Comparison of ENCODE assay signal across 13 cellular contexts in the genomic region with DNA sequence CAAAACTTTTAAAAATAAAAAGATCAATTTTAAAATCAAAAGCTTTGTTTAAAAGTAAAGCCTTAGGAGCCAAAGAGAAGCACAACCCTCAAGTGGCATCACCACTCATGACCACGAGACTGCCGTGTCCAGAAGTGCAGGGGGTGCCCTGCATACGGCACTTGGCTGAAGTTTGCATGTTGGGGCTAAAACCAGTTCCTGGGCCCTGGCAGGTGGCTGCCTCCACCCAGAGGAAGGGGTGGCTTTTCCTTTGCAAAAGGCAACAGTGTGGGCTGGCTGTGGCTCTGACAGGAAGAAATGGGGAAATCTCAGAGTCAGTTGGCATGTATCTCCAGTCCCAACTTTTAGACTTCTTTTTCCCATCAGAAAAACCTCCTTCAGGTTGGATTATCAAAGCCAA. TPM values are rescaled to one million over a fixed set of nuclear protein-coding genes. Genes with fewer than 3 reads are reported as not detected.
DNase-seq lines count a peak whose midpoint lies in the region; ATAC-seq and TF ChIP-seq lines count a peak whose summit lies in the region.
"Had no signal": no experiment of that assay in that cellular context is flagged by ENCODE, and none has a peak within 500 bp of the region (broad histone marks: within the 10 kb centered on the region; RNA-seq: fewer than 3 reads in every experiment).

No MANE protein-coding gene starts in this region.

- DNase-seq in activated naive CD4-positive, alpha-beta T cell treated with anti-CD3 and anti-CD28 coated beads, Interleukin-2, amount 10 ng/mL, durations not matched to agents 7 days and 5 days = peak; percentile 52
- no peak for DNase-seq in activated naive CD4-positive, alpha-beta T cell treated with Interleukin-2 at 50 U/mL for 16 hours
- peak in 3 of 5 donors; percentile 19 to 44 (median 19) for DNase-seq in T-helper 1 cell
- no peak for DNase-seq in effector memory CD8-positive, alpha-beta T cell
- no peak for DNase-seq in glutamatergic neuron
- DNase-seq in NCI-H82 treated with DMSO at 0.1 percent for 48 hours (lab: John Stamatoyannopoulos, UW; ENCODE audit: unreplicated experiment) = no peak
- no peak for DNase-seq in globus pallidus (ENCODE audit: low spot score)
- DNase-seq: NCI-H1092, NCI-H526 had no signal

- peak overlapping the region; percentile 99 for H3K27ac Mint-ChIP-seq in activated naive CD4-positive, alpha-beta T cell treated with anti-CD3 and anti-CD28 coated beads, Interleukin-2, amount 10 ng/mL, durations not matched to agents 7 days and 5 days
- peak overlapping the region; percentile 61 to 93 for H3K27ac Mint-ChIP-seq in effector memory CD8-positive, alpha-beta T cell
- H3K27ac Mint-ChIP-seq in glutamatergic neuron (ENCODE audit: unreplicated experiment) = no peak overlapping the region

- H3K27me3 ChIP-seq in thymus (ENCODE audit: control insufficient read depth, insufficient read depth) = no peaks in the 10 kb centered on the region

- peaks cover 22% of the 10 kb centered on the region for H3K4me1 ChIP-seq in thymus (ENCODE audit: control insufficient read depth, insufficient read depth, low read length)

- H3K4me1 Mint-ChIP-seq in activated naive CD4-positive, alpha-beta T cell treated with anti-CD3 and anti-CD28 coated beads, Interleukin-2, amount 10 ng/mL, durations not matched to agents 7 days and 5 days = peaks cover 89% of the 10 kb centered on the region
- peaks cover 52 to 65% of the 10 kb centered on the region in 2 donors for H3K4me1 Mint-ChIP-seq in effector memory CD8-positive, alpha-beta T cell (ENCODE audit: low read depth in 2 of 2)
- no peaks in the 10 kb centered on the region for H3K4me1 Mint-ChIP-seq in glutamatergic neuron (ENCODE audit: low read depth, unreplicated experiment)

- H3K9me3 Mint-ChIP-seq in activated naive CD4-positive, alpha-beta T cell treated with anti-CD3 and anti-CD28 coated beads, Interleukin-2, amount 10 ng/mL, durations not matched to agents 7 days and 5 days = no peaks in the 10 kb centered on the region
- no peaks in the 10 kb centered on the region for H3K9me3 Mint-ChIP-seq in effector memory CD8-positive, alpha-beta T cell
- H3K9me3 Mint-ChIP-seq in glutamatergic neuron (ENCODE audit: unreplicated experiment) = peaks cover 2% of the 10 kb centered on the region

- no peaks in the 10 kb centered on the region for H3K27me3 Mint-ChIP-seq in activated naive CD4-positive, alpha-beta T cell treated with anti-CD3 and anti-CD28 coated beads, Interleukin-2, amount 10 ng/mL, durations not matched to agents 7 days and 5 days
- no peaks in the 10 kb centered on the region for H3K27me3 Mint-ChIP-seq in effector memory CD8-positive, alpha-beta T cell
- H3K27me3 Mint-ChIP-seq in glutamatergic neuron (ENCODE audit: unreplicated experiment) = no peaks in the 10 kb centered on the region

- H3K36me3 Mint-ChIP-seq in activated naive CD4-positive, alpha-beta T cell treated with anti-CD3 and anti-CD28 coated beads, Interleukin-2, amount 10 ng/mL, durations not matched to agents 7 days and 5 days = peaks cover 58% of the 10 kb centered on the region
- H3K36me3 Mint-ChIP-seq in effector memory CD8-positive, alpha-beta T cell (ENCODE audit: insufficient read depth) = peaks cover 57% of the 10 kb centered on the region
- peaks cover 5% of the 10 kb centered on the region for H3K36me3 Mint-ChIP-seq in glutamatergic neuron (ENCODE audit: unreplicated experiment)

- TF ChIP-seq CTCF in glutamatergic neuron (IDR thresholded peaks at IDR 0.05; ENCODE audit: partially characterized antibody, unreplicated experiment) = no peak

- H3K4me3 ChIP-seq in thymus (ENCODE audit: low read length) = no peak overlapping the region

- CTCF ChIA-PET in activated naive CD4-positive, alpha-beta T cell treated with anti-CD3 and anti-CD28 coated beads, Interleukin-2, amount 10 ng/mL, durations not matched to agents 7 days and 5 days (lab: Charles Lee) = interaction anchor here (1.1 to 6.2 kb wide), 4 partner anchors 11 to 23 kb away, joined by 4 to 51 read pairs (median 16); partner anchors contain the start of gene TRMO

- ATAC-seq in effector memory CD8-positive, alpha-beta T cell (replicated peaks) = no peak

- peaks cover 35% of the 10 kb centered on the region for H3K36me3 ChIP-seq in thymus (ENCODE audit: control insufficient read depth, insufficient read depth)

- peak overlapping the region; percentile 10 for H3K27ac ChIP-seq in thymus (ENCODE audit: low read depth)

- no peaks in the 10 kb centered on the region for H3K9me3 ChIP-seq in thymus (ENCODE audit: control insufficient read depth)

- peak overlapping the region; percentile 73 for H3K4me3 Mint-ChIP-seq in activated naive CD4-positive, alpha-beta T cell treated with anti-CD3 and anti-CD28 coated beads, Interleukin-2, amount 10 ng/mL, durations not matched to agents 7 days and 5 days
- H3K4me3 Mint-ChIP-seq in effector memory CD8-positive, alpha-beta T cell = peak overlapping the region; percentile 72 to 81
- no peak overlapping the region for H3K4me3 Mint-ChIP-seq in glutamatergic neuron (ENCODE audit: unreplicated experiment)

- WGBS in thymus = 17% methylated on average over 3 of the region's 3 CpGs

RNA-seq across cellular contexts. Expression of gene TRMO, which starts 15.2 kb away (rescaled TPM):
- polyA plus RNA-seq in thymus = 19.8 TPM
- total RNA-seq in glutamatergic neuron (ENCODE audit: unreplicated experiment) = 11.2 TPM

RNA-seq across cellular contexts. Expression of gene HEMGN, which starts 30.9 kb away (rescaled TPM):
- 4.1 TPM for polyA plus RNA-seq in thymus
- not detected for total RNA-seq in glutamatergic neuron (ENCODE audit: unreplicated experiment)
- total RNA-seq: SK-MEL-5 had no signal
- polyA plus RNA-seq: urinary bladder had no signal

RNA-seq across cellular contexts. Expression of gene FOXE1, which starts 54.0 kb away (rescaled TPM):
- polyA plus RNA-seq in thymus = 4.4 TPM
- not detected for total RNA-seq in glutamatergic neuron (ENCODE audit: unreplicated experiment)
- total RNA-seq: mononuclear cell, urinary bladder had no signal
- polyA plus RNA-seq: urinary bladder had no signal

Comparison
In these comparisons a context has a peak if more than half of its experiments do, and no peak if none do; other contexts are left out.
1. DNase-seq: peak in activated naive CD4-positive, alpha-beta T cell treated with anti-CD3 and anti-CD28 coated beads, Interleukin-2, amount 10 ng/mL, durations not matched to agents 7 days and 5 days (single experiment) and T-helper 1 cell (3 of 5); none in activated naive CD4-positive, alpha-beta T cell treated with Interleukin-2 at 50 U/mL for 16 hours (single experiment), effector memory CD8-positive, alpha-beta T cell (0 of 3), glutamatergic neuron (single experiment), NCI-H82 treated with DMSO at 0.1 percent for 48 hours (single experiment) and globus pallidus (single experiment).